In the genomic region with DNA sequence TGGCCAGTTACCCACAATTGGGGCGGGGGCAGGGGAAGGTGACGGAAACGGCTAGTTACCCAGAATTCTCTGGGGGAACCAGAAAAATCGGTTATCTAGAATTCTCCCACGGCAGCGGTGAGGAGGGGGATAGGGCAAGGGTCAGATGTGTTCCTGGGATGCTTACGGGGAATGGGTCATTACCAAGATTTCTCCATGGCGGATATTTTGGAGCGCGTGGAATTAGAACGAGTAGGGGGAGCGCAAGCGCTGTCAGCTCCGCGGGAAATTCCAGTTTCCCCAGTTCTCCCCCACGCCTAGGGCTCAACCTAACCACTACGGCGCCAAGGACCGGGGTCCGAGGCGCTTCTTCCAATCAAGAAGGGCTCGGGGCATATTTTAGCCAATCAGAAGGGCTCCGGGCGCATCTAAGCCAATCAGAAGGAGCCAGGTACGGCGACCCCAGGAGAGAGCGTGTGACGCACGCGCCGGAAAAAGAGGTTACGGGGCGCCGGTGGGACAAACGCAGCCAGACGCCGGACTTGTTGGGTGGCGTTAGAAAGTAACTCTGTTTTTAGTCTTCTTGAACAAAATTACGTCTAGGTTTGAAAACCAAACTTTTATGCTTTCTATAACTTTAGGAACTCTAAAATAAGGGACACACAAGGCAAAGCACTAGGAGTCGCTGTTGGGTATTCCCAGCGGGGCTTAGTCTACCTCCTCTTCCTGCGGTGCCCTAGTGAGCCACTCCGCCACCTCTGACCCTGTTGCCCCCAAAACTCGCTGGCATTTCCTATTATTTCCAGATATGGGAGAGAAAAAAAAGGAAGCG, we compare ENCODE assay signal across 8 cellular contexts. TPM values are rescaled to one million over a fixed set of nuclear protein-coding genes. Genes with fewer than 3 reads are reported as not detected.
A peak's percentile ranks its signal among the peaks of the same experiment; 100 is the strongest.
DNase-seq lines count a peak whose midpoint lies in the region; ATAC-seq and TF ChIP-seq lines count a peak whose summit lies in the region.

Gene PAN2 (minus strand): TSS at position 322 of the 811 bp plus-strand sequence. CDS start 906 bp downstream, outside the sequence.

- H3K27me3 Mint-ChIP-seq in activated T-helper 17 cell treated with anti-CD3 and anti-CD28 coated beads, Interleukin-2, amount 50 U/mL, for 72 hours: no peaks in the 10 kb centered on the region
- no peaks in the 10 kb centered on the region for H3K27me3 Mint-ChIP-seq in natural killer cell (ENCODE audit: low read depth in 2 of 2)

- peak within 1 kb of the TSS; percentile 95 for H3K4me3 ChIP-seq in LNCaP clone FGC (ENCODE audit: low read depth, low read length)

- peak; percentile 87 for ATAC-seq in activated T-helper 17 cell treated with anti-CD3 and anti-CD28 coated beads, Interleukin-2, amount 50 U/mL, for 72 hours (replicated peaks)
- peak; percentile 91 to 96 (median 96) for ATAC-seq in natural killer cell

- peaks cover 22% of the 10 kb centered on the region for H3K4me1 Mint-ChIP-seq in activated T-helper 17 cell treated with anti-CD3 and anti-CD28 coated beads, Interleukin-2, amount 50 U/mL, for 72 hours
- peaks cover 19 to 34% of the 10 kb centered on the region in 2 donors for H3K4me1 Mint-ChIP-seq in natural killer cell

- H3K9me3 Mint-ChIP-seq in activated T-helper 17 cell treated with anti-CD3 and anti-CD28 coated beads, Interleukin-2, amount 50 U/mL, for 72 hours: no peaks in the 10 kb centered on the region
- no peaks in the 10 kb centered on the region for H3K9me3 Mint-ChIP-seq in natural killer cell

- CTCF ChIA-PET in RWPE1 (lab: Yijun Ruan, JAX): interaction anchor here (0.6 to 0.7 kb wide), 3 partner anchors 9 to 17 kb away, joined by 3 read pairs; no protein-coding TSS in a partner anchor

- intact Hi-C loops in natural killer cell (cut with micrococcal nuclease): loop anchor here (1.0 to 5.0 kb wide), 4 partner anchors 18 to 133 kb away; partner anchors contain the start of genes COQ10A, SPRYD4 and STAT2

- DNase-seq in ELF-1 (ENCODE audit: low read depth, low spot score) (peak; percentile 98), H4 (ENCODE audit: low spot score) (peak; percentile 94), LNCaP clone FGC (ENCODE audit: low read depth) (peak; percentile 95), RWPE1 (ENCODE audit: low spot score) (peak; percentile 100), fibroblast of peridontal ligament (ENCODE audit: extremely low read depth) (peak; percentile 98), natural killer cell (peak; percentile 92)
- peak; percentile 93 for DNase-seq in stimulated activated naive CD4-positive, alpha-beta T cell treated with Interleukin-2 at 50 U/mL for 16 hours (lab: John Stamatoyannopoulos, UW)

- POLR2A ChIA-PET in RWPE1 (lab: Yijun Ruan, JAX; ENCODE audit: low non-redundant PET): interaction anchor here (0.6 to 0.7 kb wide), 2 partner anchors 20 to 95 kb away, joined by 3 read pairs; no protein-coding TSS in a partner anchor

- H3K4me3 Mint-ChIP-seq in activated T-helper 17 cell treated with anti-CD3 and anti-CD28 coated beads, Interleukin-2, amount 50 U/mL, for 72 hours: peak within 1 kb of the TSS; percentile 94
- peak within 1 kb of the TSS; percentile 93 for H3K4me3 Mint-ChIP-seq in natural killer cell

- peaks cover 20% of the 10 kb centered on the region for H3K36me3 Mint-ChIP-seq in activated T-helper 17 cell treated with anti-CD3 and anti-CD28 coated beads, Interleukin-2, amount 50 U/mL, for 72 hours (ENCODE audit: low read depth)
- no peaks in the 10 kb centered on the region for H3K36me3 Mint-ChIP-seq in natural killer cell

- peak; percentile 27; the same call in 1 of the 2 replicates for TF ChIP-seq CTCF in LNCaP clone FGC (IDR thresholded peaks at IDR 0.05; ENCODE audit: control insufficient read depth, extremely low read depth, insufficient read depth)
- TF ChIP-seq CTCF in RWPE1 (conservative IDR thresholded peaks at IDR 0.05; ENCODE audit: low read depth): peak; percentile 48
- peak; percentile 58 for TF ChIP-seq CTCF in natural killer cell (IDR thresholded peaks at IDR 0.05)

- peak within 1 kb of the TSS; percentile 99 for H3K27ac Mint-ChIP-seq in activated T-helper 17 cell treated with anti-CD3 and anti-CD28 coated beads, Interleukin-2, amount 50 U/mL, for 72 hours
- H3K27ac Mint-ChIP-seq in natural killer cell: peak within 1 kb of the TSS; percentile 99

- peak within 1 kb of the TSS; percentile 89 for H3K27ac ChIP-seq in RWPE1

RNA-seq across cellular contexts. Expression of gene PAN2, which starts in this region (rescaled TPM):
- 11.8 and 16.4 TPM in 2 replicates for total RNA-seq in H4 (2014; rRNA removed; shearing (Covaris generic))
- 10 to 100 TPM; 24.4 to 74.5 TPM for total RNA-seq in activated T-helper 17 cell treated with anti-CD3 and anti-CD28 coated beads, Interleukin-2, amount 50 U/mL, for 72 hours
- 100 to 1,000 TPM in 1 of 3 donors, 10 to 100 TPM in 2; 86.2 to 117 (median 95.7) TPM for total RNA-seq in natural killer cell

Comparison
In these comparisons a context has a peak if more than half of its experiments do, and no peak if none do; other contexts are left out.
1. Peak in every context shown above with its lines: DNase-seq, ATAC-seq, H3K4me3 ChIP-seq and H3K27ac ChIP-seq.